Comparison of ENCODE assay signal across 9 cellular contexts in the genomic region with DNA sequence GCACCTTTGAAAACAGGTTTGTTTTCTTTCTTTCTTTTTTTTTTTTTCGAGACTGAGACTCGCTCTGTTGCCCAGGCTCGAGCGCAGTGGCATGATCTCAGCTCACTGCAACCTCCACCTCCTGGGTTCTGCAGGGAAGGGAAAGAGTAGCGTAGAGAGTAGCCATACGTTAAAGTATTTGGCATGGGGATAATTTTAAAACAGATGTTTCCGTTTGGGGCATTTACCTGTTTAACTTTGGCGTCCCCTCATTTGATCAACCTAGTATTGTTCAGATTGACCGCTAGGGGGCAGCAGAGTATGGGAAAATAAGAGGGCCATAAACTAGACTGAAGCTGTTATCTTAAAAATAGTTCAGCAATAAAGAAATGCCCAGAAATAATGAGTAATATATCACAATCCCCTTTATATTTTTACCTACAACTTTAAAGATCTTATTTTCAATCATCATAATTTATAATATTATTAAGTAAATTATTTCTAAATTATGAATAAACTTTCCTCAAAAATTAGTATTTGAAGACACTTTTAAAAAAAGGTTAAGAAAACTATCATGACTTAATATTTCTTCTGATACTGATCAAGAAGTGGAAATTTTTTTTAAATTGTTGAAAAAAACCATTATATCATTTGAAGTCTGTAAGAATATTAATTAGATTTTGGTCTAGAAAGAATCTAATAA. TPM values are rescaled to one million over a fixed set of nuclear protein-coding genes. Genes with fewer than 3 reads are reported as not detected.
A peak's percentile ranks its signal among the peaks of the same experiment; 100 is the strongest.
DNase-seq lines count a peak whose midpoint lies in the region; ATAC-seq and TF ChIP-seq lines count a peak whose summit lies in the region.
"Had no signal": no experiment of that assay in that cellular context is flagged by ENCODE, and none has a peak within 500 bp of the region (broad histone marks: within the 10 kb centered on the region; RNA-seq: fewer than 3 reads in every experiment).

No MANE protein-coding gene starts in this region.

- H3K79me2 ChIP-seq in DOHH2 (ENCODE audit: control insufficient read depth, low read length): no peaks in the 10 kb centered on the region
- no peaks in the 10 kb centered on the region for H3K79me2 ChIP-seq in GM23248 (ENCODE audit: insufficient read depth)
- H3K79me2 ChIP-seq in Loucy (ENCODE audit: insufficient read depth, low read length): no peaks in the 10 kb centered on the region

- no peak overlapping the region for H3K9ac ChIP-seq in GM23248
- H3K9ac ChIP-seq in Loucy (ENCODE audit: low read depth, low read length, poor library complexity, severe bottlenecking): no peak overlapping the region
- no peak overlapping the region for H3K9ac ChIP-seq in rectal smooth muscle tissue (ENCODE audit: low read length)

- DNase-seq in GM23248 (peak; percentile 67), SK-N-DZ (ENCODE audit: low spot score) (peak; percentile 64), cardiac muscle cell (ENCODE audit: low read depth in 1 of 2, low spot score in 1 of 2) (peak; percentile 79), cerebellar nuclear complex (lab: John Stamatoyannopoulos, UW) (no peak)
- DNase-seq in activated naive CD4-positive, alpha-beta T cell treated with anti-CD3 and anti-CD28 coated beads, Interleukin-2, amount 50 U/mL, for 72 hours (ENCODE audit: low spot score in 2 of 2): peak in 1 of 2 donors; percentile 73

- H3K4me2 ChIP-seq in DOHH2 (ENCODE audit: low read length) (peak overlapping the region; percentile 89), GM23248 (ENCODE audit: unreplicated experiment) (peak overlapping the region; percentile 63), Loucy (ENCODE audit: low read depth, low read length, poor library complexity, severe bottlenecking) (no peak overlapping the region)

- 16 to 19% methylated on average over 9 of the region's 9 CpGs for WGBS in GM23248 (ENCODE audit: low coverage in 1 of 2, low lambda C conversion rate in 2 of 2, missing lambda C conversion rate in 2 of 2), 2 experiments

- no peaks in the 10 kb centered on the region for H3K9me2 ChIP-seq in DOHH2 (replicated peaks; ENCODE audit: control insufficient read depth, low read length)
- H3K9me2 ChIP-seq in GM23248 (ENCODE audit: insufficient read depth): no peaks in the 10 kb centered on the region
- no peaks in the 10 kb centered on the region for H3K9me2 ChIP-seq in Loucy (replicated peaks; ENCODE audit: low read depth, low read length)

- no peaks in the 10 kb centered on the region for H3K27me3 ChIP-seq in DOHH2 (ENCODE audit: control insufficient read depth, low read length)
- no peaks in the 10 kb centered on the region for H3K27me3 ChIP-seq in GM23248 (replicated peaks; ENCODE audit: insufficient read depth)
- H3K27me3 ChIP-seq in Loucy (ENCODE audit: insufficient read depth, low read length, poor library complexity, severe bottlenecking): no peaks in the 10 kb centered on the region
- H3K27me3 ChIP-seq in cardiac muscle cell: no peaks in the 10 kb centered on the region
- H3K27me3 ChIP-seq in rectal smooth muscle tissue (ENCODE audit: control insufficient read depth, insufficient read depth, low read length): no peaks in the 10 kb centered on the region

- 0 out of 2 replicates have a peak, but pooled peaks cover 2% of the 10 kb centered on the region for H3K9me3 ChIP-seq in DOHH2 (ENCODE audit: control insufficient read depth, insufficient read depth, low read length)
- H3K9me3 ChIP-seq in GM23248 (ENCODE audit: low read depth): no peaks in the 10 kb centered on the region
- no peaks in the 10 kb centered on the region for H3K9me3 ChIP-seq in Loucy (ENCODE audit: insufficient read depth, low read depth, low read length)
- H3K9me3 ChIP-seq in cardiac muscle cell (ENCODE audit: low read depth): no peaks in the 10 kb centered on the region

- H3K4me1 ChIP-seq in DOHH2 (ENCODE audit: control insufficient read depth, low read length): peaks cover 28% of the 10 kb centered on the region
- H3K4me1 ChIP-seq in GM23248 (ENCODE audit: insufficient read depth): no peaks in the 10 kb centered on the region
- H3K4me1 ChIP-seq in Loucy (ENCODE audit: insufficient read depth, low read length, poor library complexity, severe bottlenecking): no peaks in the 10 kb centered on the region
- no peaks in the 10 kb centered on the region for H3K4me1 ChIP-seq in cardiac muscle cell (ENCODE audit: low read depth)
- no peaks in the 10 kb centered on the region for H3K4me1 ChIP-seq in rectal smooth muscle tissue (ENCODE audit: control insufficient read depth, insufficient read depth, low read length)

- H3K27ac ChIP-seq in DOHH2 (ENCODE audit: low read depth, low read length) (no peak overlapping the region), GM23248 (no peak overlapping the region), cardiac muscle cell (no peak overlapping the region), rectal smooth muscle tissue (ENCODE audit: low read depth, low read length) (no peak overlapping the region)
- H3K27ac ChIP-seq: skin epidermis had no signal

- H4K20me1 ChIP-seq in DOHH2 (ENCODE audit: control insufficient read depth, insufficient read depth, low read depth, low read length) (no peaks in the 10 kb centered on the region), GM23248 (ENCODE audit: insufficient read depth) (no peaks in the 10 kb centered on the region), Loucy (ENCODE audit: insufficient read depth, low read length, poor library complexity, severe bottlenecking) (no peaks in the 10 kb centered on the region)

- no peaks in the 10 kb centered on the region for H3K36me3 ChIP-seq in DOHH2 (ENCODE audit: control insufficient read depth, low read length)
- no peaks in the 10 kb centered on the region for H3K36me3 ChIP-seq in GM23248 (ENCODE audit: low read depth)
- no peaks in the 10 kb centered on the region for H3K36me3 ChIP-seq in Loucy (ENCODE audit: insufficient read depth, low read length)
- no peaks in the 10 kb centered on the region for H3K36me3 ChIP-seq in cardiac muscle cell
- H3K36me3 ChIP-seq in rectal smooth muscle tissue (ENCODE audit: control insufficient read depth, insufficient read depth, low read length): no peaks in the 10 kb centered on the region

- H3K4me3 ChIP-seq in DOHH2 (ENCODE audit: low read length): peak overlapping the region; percentile 74
- H3K4me3 ChIP-seq in GM23248: peak overlapping the region; percentile 41; the same call in 1 of the 2 replicates
- H3K4me3 ChIP-seq in Loucy (ENCODE audit: low read length, poor library complexity, severe bottlenecking): no peak overlapping the region
- no peak overlapping the region for H3K4me3 ChIP-seq in cardiac muscle cell
- H3K4me3 ChIP-seq in rectal smooth muscle tissue (ENCODE audit: low read length): peak overlapping the region; percentile 14
- H3K4me3 ChIP-seq: skin epidermis had no signal

- H3K36me3 Mint-ChIP-seq in activated naive CD4-positive, alpha-beta T cell treated with anti-CD3 and anti-CD28 coated beads, Interleukin-2, amount 50 U/mL, for 72 hours: peaks cover 0 to 5% of the 10 kb centered on the region in 2 donors

- ATAC-seq in activated naive CD4-positive, alpha-beta T cell treated with anti-CD3 and anti-CD28 coated beads, Interleukin-2, amount 50 U/mL, for 72 hours: peak; percentile 71 to 74

- H3F3A ChIP-seq in DOHH2 (ENCODE audit: control insufficient read depth, insufficient read depth) (no peaks in the 10 kb centered on the region), GM23248 (ENCODE audit: insufficient read depth) (no peaks in the 10 kb centered on the region), Loucy (ENCODE audit: low read depth) (no peaks in the 10 kb centered on the region)

- H2AFZ ChIP-seq in GM23248 (peak overlapping the region; percentile 30; the same call in 1 of the 2 replicates), Loucy (ENCODE audit: low read length) (no peak overlapping the region)

- H3K27ac Mint-ChIP-seq in activated naive CD4-positive, alpha-beta T cell treated with anti-CD3 and anti-CD28 coated beads, Interleukin-2, amount 50 U/mL, for 72 hours: no peak overlapping the region

- TF ChIP-seq CTCF in DOHH2 (IDR thresholded peaks at IDR 0.05; ENCODE audit: low read depth, low read length, poor library complexity, severe bottlenecking) (peak; percentile 74), Loucy (conservative IDR thresholded peaks at IDR 0.05; ENCODE audit: low read length) (peak; percentile 76), cardiac muscle cell (IDR thresholded peaks at IDR 0.05; ENCODE audit: low read depth, low read length) (peak; percentile 67)

- H3K9me3 Mint-ChIP-seq in activated naive CD4-positive, alpha-beta T cell treated with anti-CD3 and anti-CD28 coated beads, Interleukin-2, amount 50 U/mL, for 72 hours: no peaks in the 10 kb centered on the region

- in situ Hi-C loops in GM23248 (cut with MboI): loop anchor here (25.0 kb wide), 1 partner anchor 257 kb away; the partner anchor contains the start of gene SLC18B1

RNA-seq across cellular contexts. Expression of gene TAAR9, which starts 7.6 kb away (rescaled TPM):
- total RNA-seq in GM23248 (2014; rRNA removed; shearing (Covaris generic)): not detected in 2 replicates
- polyA plus RNA-seq in GM23248 (2016; fragmentation: Nextera tagmentation; extraction: Ambion mirVana) (not detected in 2 replicates), cardiac muscle cell (not detected in 2 replicates)
- not detected in 2 replicates for polyA plus RNA-seq in SK-N-DZ (2014; cell fraction: cytosol; rRNA removed)
- polyA plus RNA-seq in SK-N-DZ (2014; cell fraction: nucleus; rRNA removed): not detected in 2 replicates
- not detected for total RNA-seq in activated naive CD4-positive, alpha-beta T cell treated with anti-CD3 and anti-CD28 coated beads, Interleukin-2, amount 50 U/mL, for 72 hours
- total RNA-seq in cardiac muscle cell: not detected in 2 replicates

RNA-seq across cellular contexts. Expression of gene STX7, which starts 17.5 kb away (rescaled TPM):
- 47.2 and 61.5 TPM in 2 replicates for total RNA-seq in GM23248 (2014; rRNA removed; shearing (Covaris generic))
- polyA plus RNA-seq in GM23248 (2016; fragmentation: Nextera tagmentation; extraction: Ambion mirVana): 52.9 and 59.8 TPM in 2 replicates
- polyA plus RNA-seq in SK-N-DZ (2014; cell fraction: cytosol; rRNA removed): 18.1 and 24.8 TPM in 2 replicates
- polyA plus RNA-seq in SK-N-DZ (2014; cell fraction: nucleus; rRNA removed): 12.4 and 19.4 TPM in 2 replicates
- total RNA-seq in activated naive CD4-positive, alpha-beta T cell treated with anti-CD3 and anti-CD28 coated beads, Interleukin-2, amount 50 U/mL, for 72 hours: 10 to 100 TPM; 15.2 to 20.3 TPM
- total RNA-seq in cardiac muscle cell: 25.3 and 37.2 TPM in 2 replicates
- 28.6 and 44.9 TPM in 2 replicates for polyA plus RNA-seq in cardiac muscle cell

RNA-seq across cellular contexts. Expression of gene TAAR8, which starts 22.0 kb away (rescaled TPM):
- total RNA-seq in GM23248 (2014; rRNA removed; shearing (Covaris generic)): not detected in 2 replicates
- polyA plus RNA-seq in GM23248 (2016; fragmentation: Nextera tagmentation; extraction: Ambion mirVana): not detected in 2 replicates
- not detected in 2 replicates for polyA plus RNA-seq in SK-N-DZ (2014; cell fraction: cytosol; rRNA removed)
- polyA plus RNA-seq in SK-N-DZ (2014; cell fraction: nucleus; rRNA removed): not detected in 2 replicates
- total RNA-seq in activated naive CD4-positive, alpha-beta T cell treated with anti-CD3 and anti-CD28 coated beads, Interleukin-2, amount 50 U/mL, for 72 hours: not detected
- not detected in 2 replicates for total RNA-seq in cardiac muscle cell
- polyA plus RNA-seq in cardiac muscle cell: not detected in 2 replicates

RNA-seq across cellular contexts. Expression of gene TAAR6, which starts 39.7 kb away (rescaled TPM):
- total RNA-seq in GM23248 (2014; rRNA removed; shearing (Covaris generic)): not detected in 2 replicates
- polyA plus RNA-seq in GM23248 (2016; fragmentation: Nextera tagmentation; extraction: Ambion mirVana) (not detected in 2 replicates), cardiac muscle cell (not detected in 2 replicates)
- polyA plus RNA-seq in SK-N-DZ (2014; cell fraction: cytosol; rRNA removed): not detected in 2 replicates
- not detected in 2 replicates for polyA plus RNA-seq in SK-N-DZ (2014; cell fraction: nucleus; rRNA removed)
- total RNA-seq in activated naive CD4-positive, alpha-beta T cell treated with anti-CD3 and anti-CD28 coated beads, Interleukin-2, amount 50 U/mL, for 72 hours: not detected
- not detected in 2 replicates for total RNA-seq in cardiac muscle cell

RNA-seq across cellular contexts. Expression of gene TAAR5, which starts 59.1 kb away (rescaled TPM):
- not detected in 2 replicates for total RNA-seq in GM23248 (2014; rRNA removed; shearing (Covaris generic))
- polyA plus RNA-seq in GM23248 (2016; fragmentation: Nextera tagmentation; extraction: Ambion mirVana): not detected in 2 replicates
- not detected in 2 replicates for polyA plus RNA-seq in SK-N-DZ (2014; cell fraction: cytosol; rRNA removed)
- polyA plus RNA-seq in SK-N-DZ (2014; cell fraction: nucleus; rRNA removed): not detected in 2 replicates
- total RNA-seq in activated naive CD4-positive, alpha-beta T cell treated with anti-CD3 and anti-CD28 coated beads, Interleukin-2, amount 50 U/mL, for 72 hours: not detected
- total RNA-seq in cardiac muscle cell: not detected in 2 replicates
- not detected in 2 replicates for polyA plus RNA-seq in cardiac muscle cell

Comparison
In these comparisons a context has a peak if more than half of its experiments do, and no peak if none do; other contexts are left out.
1. H3K4me3 ChIP-seq: peak in DOHH2 (single experiment), GM23248 (single experiment) and rectal smooth muscle tissue (single experiment); none in Loucy (single experiment) and cardiac muscle cell (single experiment).
2. DNase-seq: peak in GM23248 (single experiment), SK-N-DZ (single experiment) and cardiac muscle cell (2 of 2); none in cerebellar nuclear complex (0 of 2).
3. Peak in every context shown above with its lines, with median percentiles within 50 percentile points of each other: CTCF ChIP-seq.